In the genomic region with DNA sequence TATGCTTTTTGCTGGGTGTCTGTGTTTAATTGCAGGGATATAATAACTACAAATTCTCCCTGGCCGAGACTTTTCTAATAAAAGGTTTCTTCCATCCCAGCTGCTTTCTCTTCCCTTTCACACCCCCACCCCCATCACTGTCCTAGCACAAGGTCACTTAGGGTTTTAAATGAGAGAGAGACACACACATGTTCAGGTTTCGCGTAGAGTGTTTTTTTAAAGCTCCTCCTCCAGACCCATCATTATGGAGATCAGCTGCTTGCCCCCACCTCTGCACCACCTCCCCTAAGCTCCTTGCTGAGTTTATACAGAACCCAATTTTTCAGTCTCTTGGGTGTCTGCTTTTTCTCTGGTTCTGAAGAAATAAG, we compare ENCODE assay signal across 27 cellular contexts. TPM values are rescaled to one million over a fixed set of nuclear protein-coding genes. Genes with fewer than 3 reads are reported as not detected.
A peak's percentile ranks its signal among the peaks of the same experiment; 100 is the strongest.
DNase-seq lines count a peak whose midpoint lies in the region; ATAC-seq and TF ChIP-seq lines count a peak whose summit lies in the region.
"Had no signal": no experiment of that assay in that cellular context is flagged by ENCODE, and none has a peak within 500 bp of the region (broad histone marks: within the 10 kb centered on the region; RNA-seq: fewer than 3 reads in every experiment).

No MANE protein-coding gene starts in this region.

- peaks cover 22% of the 10 kb centered on the region for H3K4me1 ChIP-seq in iPS-15b (ENCODE audit: control insufficient read depth, insufficient read depth, low read length)
- peaks cover 28% of the 10 kb centered on the region for H3K4me1 ChIP-seq in PC-3 (ENCODE audit: insufficient read depth, low read length)
- H3K4me1 ChIP-seq: HAP-1, upper lobe of left lung had no signal

- H3K4me2 ChIP-seq in PC-3 (ENCODE audit: low read length), result no peak overlapping the region
- H3K4me2 ChIP-seq: SK-N-SH had no signal

- H3K9ac ChIP-seq in iPS-15b (ENCODE audit: low read depth, low read length) (no peak overlapping the region), PC-3 (ENCODE audit: low read length) (no peak overlapping the region)
- H3K9ac ChIP-seq: SK-N-SH had no signal

- H3K27me3 ChIP-seq in iPS-15b (ENCODE audit: control insufficient read depth, insufficient read depth, low read length) (peaks cover 43% of the 10 kb centered on the region), PC-3 (ENCODE audit: low read length) (peaks cover 21% of the 10 kb centered on the region)
- H3K27me3 ChIP-seq: ascending aorta, spleen, upper lobe of left lung had no signal

- H4K20me1 ChIP-seq in PC-3 (ENCODE audit: low read length), result no peaks in the 10 kb centered on the region

- POLR2A ChIA-PET in PC-3 (lab: Charles Lee; ENCODE audit: unreplicated experiment), result no interaction called here

- no peaks in the 10 kb centered on the region for H3K79me2 ChIP-seq in PC-3 (ENCODE audit: low read length)

- BruUV-seq in PC-3 (replicated peaks; lab: Mats Ljungman, UMichigan), result no TSS peak

- CTCF ChIA-PET in PC-3 (lab: Charles Lee), result no interaction called here

- H3K9me3 ChIP-seq in iPS-15b (ENCODE audit: control insufficient read depth, insufficient read depth, low read length) (no peaks in the 10 kb centered on the region), PC-3 (ENCODE audit: low read length) (peaks cover 9% of the 10 kb centered on the region; the same call in 1 of the 2 replicates)
- H3K9me3 ChIP-seq: HAP-1, SK-N-SH, upper lobe of left lung had no signal

- DNase-seq in NCI-H1417 (lab: John Stamatoyannopoulos, UW) (peak in 2 of 3 experiments; percentile 24 to 76), NCI-H1417 treated with DMSO at 0.1 percent for 48 hours (lab: John Stamatoyannopoulos, UW) (no peak), NCI-H69 (lab: John Stamatoyannopoulos, UW) (peak; percentile 88), putamen (ENCODE audit: low spot score) (peak; percentile 19), PC-3 (no peak), cortex of kidney (lab: John Stamatoyannopoulos, UW) (no peak)
- no peak for DNase-seq in stimulated activated CD4-positive, alpha-beta T cell treated with anti-CD3 and anti-CD28 coated beads, Interleukin-1b, Interleukin-23, amount 100 ng/mL, for 48 hours
- DNase-seq: 8988T; activated CD8-positive, alpha-beta T cell treated with anti-CD3 and anti-CD28 coated beads for 36 hours; activated naive CD4-positive, alpha-beta T cell treated with anti-CD3 and anti-CD28 coated beads for 36 hours; activated T-cell treated with anti-CD3 and anti-CD28 coated beads, Interleukin-2, amount 50 U/mL, for 1 hour; DMS79 treated with DMSO at 0.1 percent for 48 hours; foreskin melanocyte; kidney glomerular epithelial cell; mesendoderm; natural killer cell; NCI-H226; SK-N-SH; spleen; stimulated activated CD4-positive, alpha-beta T cell treated with anti-CD3 and anti-CD28 coated beads, Interleukin-4, amount 100 ng/mL, for 4 hours; stimulated activated naive CD8-positive, alpha-beta T cell treated with anti-CD3 and anti-CD28 coated beads, Interleukin-15, amount 100 ng/mL, for 72 hours; upper lobe of left lung had no signal

- TF ChIP-seq CTCF in PC-3 (conservative IDR thresholded peaks at IDR 0.05; ENCODE audit: low read depth, low read length), result no peak

- intact Hi-C loops in PC-3 (cut with micrococcal nuclease), result no loop called here

- peak overlapping the region; percentile 11 for H3K4me3 ChIP-seq in iPS-15b (ENCODE audit: low read depth, low read length)
- H3K4me3 ChIP-seq in PC-3 (ENCODE audit: low read length), result no peak overlapping the region
- H3K4me3 ChIP-seq: ascending aorta, HAP-1, spleen, upper lobe of left lung had no signal

- H3F3A ChIP-seq in PC-3 (ENCODE audit: low read length, unreplicated experiment), result no peaks in the 10 kb centered on the region

- no peak overlapping the region for H2AFZ ChIP-seq in PC-3 (ENCODE audit: low read length)

- ATAC-seq in PC-3, result no peak
- ATAC-seq: activated CD8-positive, alpha-beta T cell treated with anti-CD3 and anti-CD28 coated beads for 36 hours; natural killer cell; stimulated activated naive CD8-positive, alpha-beta T cell treated with anti-CD3 and anti-CD28 coated beads, Interleukin-15, amount 100 ng/mL, for 72 hours had no signal

- no peaks in the 10 kb centered on the region for H3K9me2 ChIP-seq in PC-3 (replicated peaks; ENCODE audit: low read length)
- H3K9me2 ChIP-seq: SK-N-SH had no signal

- H3K36me3 ChIP-seq in iPS-15b (ENCODE audit: control insufficient read depth, insufficient read depth, low read length), result no peaks in the 10 kb centered on the region
- no peaks in the 10 kb centered on the region for H3K36me3 ChIP-seq in PC-3 (ENCODE audit: low read depth, low read length)
- H3K36me3 ChIP-seq: ascending aorta, HAP-1 had no signal

- no peak overlapping the region for H3K27ac ChIP-seq in PC-3 (ENCODE audit: low read length)
- H3K27ac ChIP-seq: ascending aorta, spleen, upper lobe of left lung had no signal

RNA-seq across cellular contexts. Expression of a gene that starts 18.6 kb away (rescaled TPM):
- total RNA-seq in PC-3 (2014; rRNA removed), result 1.2 and 3.6 TPM in 2 replicates
- total RNA-seq: activated CD8-positive, alpha-beta T cell treated with anti-CD3 and anti-CD28 coated beads for 36 hours; activated naive CD4-positive, alpha-beta T cell treated with anti-CD3 and anti-CD28 coated beads for 36 hours; HT1080; T-helper 2 cell treated with Interferon-gamma antibody and Interleukin-4, amounts not matched to agents 100 ng/mL and 5 ng/mL, for 36 hours had no signal

RNA-seq across cellular contexts. Expression of a gene that starts 48.5 kb away (rescaled TPM):
- total RNA-seq in PC-3 (2014; rRNA removed), result 42.3 and 72.1 TPM in 2 replicates

Comparison
In these comparisons a context has a peak if more than half of its experiments do, and no peak if none do; other contexts are left out.
1. DNase-seq: peak in NCI-H1417 (2 of 3), NCI-H69 (single experiment) and putamen (single experiment); none in NCI-H1417 treated with DMSO at 0.1 percent for 48 hours (single experiment), PC-3 (single experiment), cortex of kidney (single experiment) and stimulated activated CD4-positive, alpha-beta T cell treated with anti-CD3 and anti-CD28 coated beads, Interleukin-1b, Interleukin-23, amount 100 ng/mL, for 48 hours (single experiment).